Comparison of ENCODE assay signal across 22 cellular contexts in the genomic region with DNA sequence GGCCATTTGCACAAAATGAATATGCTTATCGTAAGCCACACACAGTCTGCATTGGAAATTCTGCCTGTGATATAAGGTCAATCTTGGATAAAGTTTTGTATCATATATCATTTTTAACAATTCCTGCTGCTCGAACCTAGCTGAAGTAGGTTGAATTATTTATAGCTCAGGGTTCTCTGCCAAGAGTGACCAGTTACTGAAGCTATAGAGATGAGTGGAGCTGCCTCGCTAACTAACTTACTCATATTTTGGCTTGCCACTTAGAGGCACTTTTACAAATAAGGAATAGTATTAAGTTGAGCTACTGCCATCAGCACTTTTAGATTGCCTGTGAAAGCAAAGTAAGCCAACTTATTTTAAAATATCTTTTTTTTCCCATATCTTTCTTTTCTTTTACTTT.
A peak's percentile ranks its signal among the peaks of the same experiment; 100 is the strongest.
DNase-seq lines count a peak whose midpoint lies in the region; ATAC-seq and TF ChIP-seq lines count a peak whose summit lies in the region.
"Had no signal": no experiment of that assay in that cellular context is flagged by ENCODE, and none has a peak within 500 bp of the region (broad histone marks: within the 10 kb centered on the region; RNA-seq: fewer than 3 reads in every experiment).

No MANE protein-coding gene starts in this region.

- TF ChIP-seq CTCF in psoas muscle (IDR thresholded peaks at IDR 0.05) (no peak), Caco-2 (IDR thresholded peaks at IDR 0.05; ENCODE audit: insufficient read depth in 1 of 2, low read depth in 1 of 2, low read length in 1 of 2, severe bottlenecking in 1 of 2, unreplicated experiment in 1 of 2) (no peak)

- H3K27ac Mint-ChIP-seq in Caco-2 (ENCODE audit: unreplicated experiment) = no peak overlapping the region

- H3K4me3 ChIP-seq in psoas muscle (no peak overlapping the region), Caco-2 (ENCODE audit: low read depth, low read length) (no peak overlapping the region)
- H3K4me3 ChIP-seq: upper lobe of left lung had no signal

- peaks cover 1% of the 10 kb centered on the region for H3K36me3 Mint-ChIP-seq in Caco-2 (ENCODE audit: insufficient read depth, unreplicated experiment)

- peak overlapping the region; percentile 31 for H3K27ac ChIP-seq in psoas muscle
- H3K27ac ChIP-seq: upper lobe of left lung had no signal

- POLR2A ChIA-PET in Caco-2 (lab: Charles Lee) = no interaction called here

- H3K4me1 ChIP-seq in psoas muscle = peaks cover 18% of the 10 kb centered on the region
- H3K4me1 ChIP-seq in Caco-2 = no peaks in the 10 kb centered on the region

- intact Hi-C loops in psoas muscle (cut with DNase I) (no loop called here), Caco-2 (cut with micrococcal nuclease; ENCODE audit: unreplicated experiment) (no loop called here)

- WGBS in psoas muscle, 3 donors = 33 to 51% (median 37%) methylated on average over 3 of the region's 3 CpGs

- no peaks in the 10 kb centered on the region for H3K27me3 Mint-ChIP-seq in Caco-2 (ENCODE audit: insufficient read depth, unreplicated experiment)

- no peaks in the 10 kb centered on the region for H3K9me3 Mint-ChIP-seq in Caco-2 (ENCODE audit: unreplicated experiment)
- H3K9me3 Mint-ChIP-seq: neural crest cell had no signal

- BruUV-seq in Caco-2 (replicated peaks; lab: Mats Ljungman, UMichigan) = no TSS peak

- H3K27me3 ChIP-seq in psoas muscle (ENCODE audit: insufficient read depth in 3 of 3, low read length in 2 of 3) (no peaks in the 10 kb centered on the region), Caco-2 (replicated peaks; ENCODE audit: control insufficient read depth, insufficient read depth, low read length) (no peaks in the 10 kb centered on the region)
- H3K27me3 ChIP-seq: upper lobe of left lung had no signal

- CTCF ChIA-PET in Caco-2 (lab: Charles Lee) = no interaction called here

- peaks cover 0 to 14% of the 10 kb centered on the region in 2 donors for H3K36me3 ChIP-seq in psoas muscle (ENCODE audit: insufficient read depth in 1 of 2, low read depth in 1 of 2)
- no peaks in the 10 kb centered on the region for H3K36me3 ChIP-seq in Caco-2 (ENCODE audit: control insufficient read depth, insufficient read depth, low read length)

- H3K9me3 ChIP-seq in psoas muscle = no peaks in the 10 kb centered on the region
- H3K9me3 ChIP-seq in Caco-2 = no peaks in the 10 kb centered on the region
- H3K9me3 ChIP-seq: upper lobe of left lung had no signal

- peaks cover 6% of the 10 kb centered on the region for H3K4me1 Mint-ChIP-seq in Caco-2 (ENCODE audit: low read depth, unreplicated experiment)
- H3K4me1 Mint-ChIP-seq: neural crest cell had no signal

- DNase-seq in EH (ENCODE audit: low read depth) (peak; percentile 67), RPMI7951 (ENCODE audit: low read depth) (peak; percentile 12), fibroblast of peridontal ligament (ENCODE audit: extremely low read depth) (peak; percentile 67), psoas muscle (no peak), NCI-H1694 (lab: John Stamatoyannopoulos, UW) (no peak), NCI-H1417 (lab: John Stamatoyannopoulos, UW) (no peak), Caco-2 (no peak), NCI-H2029 (lab: John Stamatoyannopoulos, UW) (no peak)
- DNase-seq: activated CD4-positive, alpha-beta T cell treated with anti-CD3 and anti-CD28 coated beads, Interleukin-2, amount 50 U/mL, for 4 hours; activated naive CD4-positive, alpha-beta T cell treated with Interleukin-2 at 50 U/mL for 16 hours; AML-193; aorta; dermis blood vessel endothelial cell; H7; MM.1S; NCI-H187; NCI-H446 treated with DMSO at 0.1 percent for 48 hours; retina; stimulated activated naive CD4-positive, alpha-beta T cell treated with Interleukin-2 at 50 U/mL for 16 hours; T-helper 1 cell; upper lobe of left lung had no signal

- ATAC-seq in psoas muscle = peak in 3 of 4 donors; percentile 67 to 83 (median 82)

- H3K4me3 Mint-ChIP-seq in Caco-2 (ENCODE audit: unreplicated experiment) = no peak overlapping the region
- H3K4me3 Mint-ChIP-seq: neural crest cell had no signal

Comparison
In these comparisons a context has a peak if more than half of its experiments do, and no peak if none do; other contexts are left out.
1. DNase-seq: peak in EH (single experiment), RPMI7951 (single experiment) and fibroblast of peridontal ligament (single experiment); none in psoas muscle (0 of 2), NCI-H1694 (single experiment), NCI-H1417 (0 of 3), Caco-2 (0 of 2) and NCI-H2029 (single experiment).